ENCODE assay signal across 14 cellular contexts in the genomic region with DNA sequence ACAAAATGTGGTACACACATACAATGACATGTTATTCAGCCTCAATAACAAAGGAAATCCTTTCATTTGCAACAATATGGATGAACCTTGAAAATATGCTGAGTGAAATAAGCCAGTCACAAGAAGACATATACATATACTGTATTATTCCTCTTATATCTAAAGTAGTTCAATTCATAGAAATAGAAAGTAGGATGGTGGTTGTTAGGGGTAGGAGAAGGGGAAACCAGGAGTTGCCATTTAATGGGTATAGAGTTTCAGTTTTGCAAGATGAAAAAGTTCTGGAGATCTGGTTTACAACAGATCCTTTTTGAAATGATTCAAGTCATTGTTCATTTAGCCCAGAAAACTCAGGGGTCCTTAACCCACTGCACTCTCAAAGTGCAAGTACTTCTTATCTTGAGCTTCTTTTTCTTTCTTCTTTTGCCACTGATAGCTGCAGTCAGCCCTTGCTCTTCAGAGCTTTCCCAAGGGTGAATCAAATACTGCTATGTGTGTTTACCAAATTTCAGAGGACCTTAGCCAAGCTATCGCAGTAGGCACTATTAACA.
A peak's percentile ranks its signal among the peaks of the same experiment; 100 is the strongest.
DNase-seq lines count a peak whose midpoint lies in the region; ATAC-seq and TF ChIP-seq lines count a peak whose summit lies in the region.
"Had no signal": no experiment of that assay in that cellular context is flagged by ENCODE, and none has a peak within 500 bp of the region (broad histone marks: within the 10 kb centered on the region; RNA-seq: fewer than 3 reads in every experiment).

No MANE protein-coding gene starts in this region.

- intact Hi-C loops in activated T-helper 1 cell treated with anti-CD3 and anti-CD28 coated beads, Interleukin-12 subunit alpha, Interleukin-12 subunit beta, Interleukin-2, Interleukin-4 antibody, amounts not matched to agents 30 ng/mL and 10 ng/mL and 1 ng/mL, durations not matched to agents 14 hours and 24 hours and 36 hours (cut with micrococcal nuclease) = loop anchor here (2.0 kb wide), 2 partner anchors 49 to 207 kb away; a partner anchor contains a TSS

- CTCF ChIA-PET in GM10248 (lab: Yijun Ruan, JAX) = interaction anchor here (2.9 kb wide), 1 partner anchor 14 kb away, joined by 8 read pairs; no protein-coding TSS in a partner anchor

- peak; percentile 54 for ATAC-seq in activated naive CD8-positive, alpha-beta T cell treated with anti-CD3 and anti-CD28 coated beads, Interleukin-2, amount 50 U/mL, for 24 hours
- ATAC-seq in central memory CD8-positive, alpha-beta T cell (replicated peaks; ENCODE audit: extremely low read depth, poor library complexity, severe bottlenecking) = no peak
- no peak for ATAC-seq in HG02970 (IDR thresholded peaks at IDR 0.05; ENCODE audit: low FRiP score, unreplicated experiment)
- ATAC-seq: A549 had no signal

- H3K4me1 Mint-ChIP-seq in activated naive CD8-positive, alpha-beta T cell treated with anti-CD3 and anti-CD28 coated beads, Interleukin-2, amount 50 U/mL, for 24 hours = peaks cover 34% of the 10 kb centered on the region
- peaks cover 26% of the 10 kb centered on the region for H3K4me1 Mint-ChIP-seq in activated naive CD8-positive, alpha-beta T cell treated with anti-CD3 and anti-CD28 coated beads for 36 hours
- peaks cover 41% of the 10 kb centered on the region for H3K4me1 Mint-ChIP-seq in activated T-helper 1 cell treated with anti-CD3 and anti-CD28 coated beads, Interleukin-12 subunit alpha, Interleukin-12 subunit beta, Interleukin-2, Interleukin-4 antibody, amounts not matched to agents 30 ng/mL and 10 ng/mL and 1 ng/mL, durations not matched to agents 14 hours and 24 hours and 36 hours (ENCODE audit: low read depth)
- peaks cover 34% of the 10 kb centered on the region for H3K4me1 Mint-ChIP-seq in central memory CD8-positive, alpha-beta T cell

- POLR2A ChIA-PET in GM10248 (lab: Yijun Ruan, JAX) = no interaction called here

- H3K9me3 Mint-ChIP-seq in activated naive CD8-positive, alpha-beta T cell treated with anti-CD3 and anti-CD28 coated beads, Interleukin-2, amount 50 U/mL, for 24 hours = peaks cover 5% of the 10 kb centered on the region
- H3K9me3 Mint-ChIP-seq in activated naive CD8-positive, alpha-beta T cell treated with anti-CD3 and anti-CD28 coated beads for 36 hours = no peaks in the 10 kb centered on the region
- H3K9me3 Mint-ChIP-seq in activated T-helper 1 cell treated with anti-CD3 and anti-CD28 coated beads, Interleukin-12 subunit alpha, Interleukin-12 subunit beta, Interleukin-2, Interleukin-4 antibody, amounts not matched to agents 30 ng/mL and 10 ng/mL and 1 ng/mL, durations not matched to agents 14 hours and 24 hours and 36 hours = peaks cover 23% of the 10 kb centered on the region
- peaks cover 8% of the 10 kb centered on the region for H3K9me3 Mint-ChIP-seq in central memory CD8-positive, alpha-beta T cell
- H3K9me3 Mint-ChIP-seq: CD4-positive, alpha-beta memory T cell; H9 had no signal

- no peak overlapping the region for H3K27ac Mint-ChIP-seq in activated naive CD8-positive, alpha-beta T cell treated with anti-CD3 and anti-CD28 coated beads, Interleukin-2, amount 50 U/mL, for 24 hours
- no peak overlapping the region for H3K27ac Mint-ChIP-seq in activated naive CD8-positive, alpha-beta T cell treated with anti-CD3 and anti-CD28 coated beads for 36 hours
- H3K27ac Mint-ChIP-seq in activated T-helper 1 cell treated with anti-CD3 and anti-CD28 coated beads, Interleukin-12 subunit alpha, Interleukin-12 subunit beta, Interleukin-2, Interleukin-4 antibody, amounts not matched to agents 30 ng/mL and 10 ng/mL and 1 ng/mL, durations not matched to agents 14 hours and 24 hours and 36 hours = peak overlapping the region; percentile 34
- peak overlapping the region; percentile 59 for H3K27ac Mint-ChIP-seq in central memory CD8-positive, alpha-beta T cell (ENCODE audit: low read depth)
- H3K27ac Mint-ChIP-seq: CD4-positive, alpha-beta memory T cell; H9 had no signal

- H3K4me3 Mint-ChIP-seq in activated naive CD8-positive, alpha-beta T cell treated with anti-CD3 and anti-CD28 coated beads, Interleukin-2, amount 50 U/mL, for 24 hours = no peak overlapping the region
- H3K4me3 Mint-ChIP-seq in activated naive CD8-positive, alpha-beta T cell treated with anti-CD3 and anti-CD28 coated beads for 36 hours = no peak overlapping the region
- peak overlapping the region; percentile 22 for H3K4me3 Mint-ChIP-seq in activated T-helper 1 cell treated with anti-CD3 and anti-CD28 coated beads, Interleukin-12 subunit alpha, Interleukin-12 subunit beta, Interleukin-2, Interleukin-4 antibody, amounts not matched to agents 30 ng/mL and 10 ng/mL and 1 ng/mL, durations not matched to agents 14 hours and 24 hours and 36 hours
- H3K4me3 Mint-ChIP-seq in central memory CD8-positive, alpha-beta T cell = peak overlapping the region; percentile 6
- H3K4me3 Mint-ChIP-seq: CD4-positive, alpha-beta memory T cell; H9 had no signal

- TF ChIP-seq CTCF in GM10248 (IDR thresholded peaks at IDR 0.05; ENCODE audit: control extremely low read depth, extremely low read depth, low read depth, missing control alignments) = no peak

- H3K36me3 Mint-ChIP-seq in activated naive CD8-positive, alpha-beta T cell treated with anti-CD3 and anti-CD28 coated beads, Interleukin-2, amount 50 U/mL, for 24 hours (ENCODE audit: low read depth) = no peaks in the 10 kb centered on the region
- H3K36me3 Mint-ChIP-seq in activated naive CD8-positive, alpha-beta T cell treated with anti-CD3 and anti-CD28 coated beads for 36 hours = no peaks in the 10 kb centered on the region
- peaks cover 17% of the 10 kb centered on the region for H3K36me3 Mint-ChIP-seq in activated T-helper 1 cell treated with anti-CD3 and anti-CD28 coated beads, Interleukin-12 subunit alpha, Interleukin-12 subunit beta, Interleukin-2, Interleukin-4 antibody, amounts not matched to agents 30 ng/mL and 10 ng/mL and 1 ng/mL, durations not matched to agents 14 hours and 24 hours and 36 hours (ENCODE audit: low read depth)
- no peaks in the 10 kb centered on the region for H3K36me3 Mint-ChIP-seq in central memory CD8-positive, alpha-beta T cell (ENCODE audit: insufficient read depth)

- no peak for DNase-seq in activated naive CD8-positive, alpha-beta T cell treated with anti-CD3 and anti-CD28 coated beads, Interleukin-2, amount 50 U/mL, for 24 hours
- DNase-seq in activated naive CD8-positive, alpha-beta T cell treated with anti-CD3 and anti-CD28 coated beads for 36 hours = no peak
- no peak for DNase-seq in activated T-helper 1 cell treated with anti-CD3 and anti-CD28 coated beads, Interleukin-12 subunit alpha, Interleukin-12 subunit beta, Interleukin-2, Interleukin-4 antibody, amounts not matched to agents 30 ng/mL and 10 ng/mL and 1 ng/mL, durations not matched to agents 14 hours and 24 hours and 36 hours (ENCODE audit: low spot score)
- DNase-seq in central memory CD8-positive, alpha-beta T cell (ENCODE audit: low spot score in 2 of 2) = no peak
- DNase-seq in NCI-H2171 (lab: John Stamatoyannopoulos, UW) (no peak), GM10248 (ENCODE audit: extremely low spot score) (no peak)
- DNase-seq: BE2C; CD4-positive, alpha-beta memory T cell; DMS79 treated with DMSO at 0.1 percent for 48 hours; EL; GOT3; H9 had no signal

- no peaks in the 10 kb centered on the region for H3K27me3 Mint-ChIP-seq in activated naive CD8-positive, alpha-beta T cell treated with anti-CD3 and anti-CD28 coated beads, Interleukin-2, amount 50 U/mL, for 24 hours
- no peaks in the 10 kb centered on the region for H3K27me3 Mint-ChIP-seq in activated naive CD8-positive, alpha-beta T cell treated with anti-CD3 and anti-CD28 coated beads for 36 hours
- H3K27me3 Mint-ChIP-seq in activated T-helper 1 cell treated with anti-CD3 and anti-CD28 coated beads, Interleukin-12 subunit alpha, Interleukin-12 subunit beta, Interleukin-2, Interleukin-4 antibody, amounts not matched to agents 30 ng/mL and 10 ng/mL and 1 ng/mL, durations not matched to agents 14 hours and 24 hours and 36 hours (ENCODE audit: insufficient read depth) = no peaks in the 10 kb centered on the region
- no peaks in the 10 kb centered on the region for H3K27me3 Mint-ChIP-seq in central memory CD8-positive, alpha-beta T cell
- H3K27me3 Mint-ChIP-seq: CD4-positive, alpha-beta memory T cell had no signal

Comparison
In these comparisons a context has a peak if more than half of its experiments do, and no peak if none do; other contexts are left out.
1. H3K27ac Mint-ChIP-seq: peak in activated T-helper 1 cell treated with anti-CD3 and anti-CD28 coated beads, Interleukin-12 subunit alpha, Interleukin-12 subunit beta, Interleukin-2, Interleukin-4 antibody, amounts not matched to agents 30 ng/mL and 10 ng/mL and 1 ng/mL, durations not matched to agents 14 hours and 24 hours and 36 hours (single experiment) and central memory CD8-positive, alpha-beta T cell (single experiment); none in activated naive CD8-positive, alpha-beta T cell treated with anti-CD3 and anti-CD28 coated beads, Interleukin-2, amount 50 U/mL, for 24 hours (single experiment) and activated naive CD8-positive, alpha-beta T cell treated with anti-CD3 and anti-CD28 coated beads for 36 hours (single experiment).
2. H3K4me3 Mint-ChIP-seq: peak in activated T-helper 1 cell treated with anti-CD3 and anti-CD28 coated beads, Interleukin-12 subunit alpha, Interleukin-12 subunit beta, Interleukin-2, Interleukin-4 antibody, amounts not matched to agents 30 ng/mL and 10 ng/mL and 1 ng/mL, durations not matched to agents 14 hours and 24 hours and 36 hours (single experiment) and central memory CD8-positive, alpha-beta T cell (single experiment); none in activated naive CD8-positive, alpha-beta T cell treated with anti-CD3 and anti-CD28 coated beads, Interleukin-2, amount 50 U/mL, for 24 hours (single experiment) and activated naive CD8-positive, alpha-beta T cell treated with anti-CD3 and anti-CD28 coated beads for 36 hours (single experiment).